8 cellular contexts compared by ENCODE assay signal in genomic region chr2:231463698-231464575, GRCh38. TPM values are rescaled to one million over a fixed set of nuclear protein-coding genes. Genes with fewer than 3 reads are reported as not detected.
DNase-seq lines count a peak whose midpoint lies in the region; ATAC-seq and TF ChIP-seq lines count a peak whose summit lies in the region.

NCL (minus strand) TSS chr2:231464484; CDS start chr2:231464353, 131 bp downstream.

- in situ Hi-C loops in gastrocnemius medialis (cut with MboI; ENCODE audit: low sequenced_read_pairs in 4 of 4): loop anchor here in 2 of 4 donors (10.0 to 25.0 kb wide), 2 partner anchors 321 to 352 kb away; partner anchors contain the start of genes COPS7B (in 1 of the 2) and PDE6D (in 1 of the 2)

- under 1% methylated on average over 100 of the region's 102 CpGs for WGBS in hepatocyte (ENCODE audit: low lambda C conversion rate, missing lambda C conversion rate)

- H3K9me2 ChIP-seq in hepatocyte (replicated peaks; ENCODE audit: insufficient read depth): no peaks in the 10 kb centered on the region

- H3K27ac ChIP-seq in hepatocyte: peak within 1 kb of the TSS; percentile 99
- peak within 1 kb of the TSS; percentile 94 to 98 (median 96) for H3K27ac ChIP-seq in gastrocnemius medialis

- H3K9me3 ChIP-seq in hepatocyte (ENCODE audit: low read depth) (no peaks in the 10 kb centered on the region), gastrocnemius medialis (no peaks in the 10 kb centered on the region)

- ATAC-seq in HG02870 (IDR thresholded peaks at IDR 0.05; ENCODE audit: unreplicated experiment) (peak; percentile 85), gastrocnemius medialis (peak; percentile 90 to 92)

- no peaks in the 10 kb centered on the region for H3K27me3 ChIP-seq in hepatocyte
- H3K27me3 ChIP-seq in gastrocnemius medialis: no peaks in the 10 kb centered on the region

- peaks cover 3% of the 10 kb centered on the region for H3K36me3 ChIP-seq in hepatocyte (replicated peaks; ENCODE audit: insufficient read depth, low read depth)
- H3K36me3 ChIP-seq in gastrocnemius medialis: peaks cover 14 to 43% of the 10 kb centered on the region in 2 donors

- peak within 1 kb of the TSS; percentile 78 for H3K4me3 ChIP-seq in hepatocyte
- peak within 1 kb of the TSS; percentile 75 to 99 (median 96) for H3K4me3 ChIP-seq in gastrocnemius medialis

- H2AFZ ChIP-seq in hepatocyte: peak within 1 kb of the TSS; percentile 94

- H3K4me1 ChIP-seq in hepatocyte (ENCODE audit: insufficient read depth) (peaks cover 15% of the 10 kb centered on the region), gastrocnemius medialis (peaks cover 26 to 31% of the 10 kb centered on the region in 2 donors)

- H3K4me2 ChIP-seq in hepatocyte: peak within 1 kb of the TSS; percentile 88

- peaks cover 50% of the 10 kb centered on the region for H4K20me1 ChIP-seq in hepatocyte (ENCODE audit: insufficient read depth, poor library complexity, severe bottlenecking)

- DNase-seq in NCI-H146 treated with DMSO at 0.1 percent for 48 hours (lab: John Stamatoyannopoulos, UW; ENCODE audit: unreplicated experiment) (peak; percentile 48), T-helper 2 cell (peak; percentile 71 to 99 (median 85)), anterior cingulate cortex (lab: John Stamatoyannopoulos, UW) (peak in 34 of 58 donors; percentile 36 to 100 (median 77)), hepatocyte (ENCODE audit: low spot score) (peak; percentile 90), gastrocnemius medialis (peak; percentile 66 to 81), globus pallidus (ENCODE audit: low spot score) (no peak)

- H3K79me2 ChIP-seq in hepatocyte: peaks cover 59% of the 10 kb centered on the region

- intact Hi-C loops in gastrocnemius medialis (cut with DNase I; ENCODE audit: low total_unique reads): loop anchor here (1.0 to 5.0 kb wide), 3 partner anchors 50 to 407 kb away; partner anchors contain the start of genes PDE6D and PSMD1

- TF ChIP-seq POLR2A in GM15510 (IDR thresholded peaks at IDR 0.05; ENCODE audit: borderline replicate concordance, extremely low read depth, insufficient read length) (peak; percentile 99), gastrocnemius medialis (IDR thresholded peaks at IDR 0.05) (peak; percentile 98)

- TF ChIP-seq CTCF in hepatocyte (IDR thresholded peaks at IDR 0.05; ENCODE audit: poor library complexity) (no peak), gastrocnemius medialis (IDR thresholded peaks at IDR 0.05 in 4 of 5, conservative IDR thresholded peaks at IDR 0.05 in 1 of 5) (no peak)

RNA-seq across cellular contexts. Expression of gene NCL, which starts in this region (rescaled TPM):
- total RNA-seq in hepatocyte: 137 and 193 TPM in 2 replicates
- 349 and 368 TPM in 2 replicates for polyA plus RNA-seq in hepatocyte
- 100 to 1,000 TPM in 3 of 4 donors, 10 to 100 TPM in 1; 48.8 to 174 (median 124) TPM for total RNA-seq in gastrocnemius medialis
